ENCODE assay signal across 1 cellular context in genomic region chr5:116652196-116652729, GRCh38.
TF ChIP-seq lines count a peak whose summit lies in the region.

No MANE protein-coding gene starts in this region.

TF ChIP-seq in GM12878, 131 proteins besides CTCF, POLR2A, EP300 and RAD21 (continued from another document and continues in another):
- TF ChIP-seq ZNF592 (IDR thresholded peaks at IDR 0.05) (peak; percentile 6; the same call in 1 of the 2 replicates), USF2 (IDR thresholded peaks at IDR 0.05; ENCODE audit: borderline replicate concordance, low read depth, low read length) (no peak), SMAD5 (IDR thresholded peaks at IDR 0.05; ENCODE audit: low read depth) (no peak), ZSCAN29 (IDR thresholded peaks at IDR 0.05) (no peak), NRF1 (conservative IDR thresholded peaks at IDR 0.05; ENCODE audit: low read depth, low read length) (peak; percentile 41), PRDM15 (CRISPR knock-in tag; IDR thresholded peaks at IDR 0.05) (no peak), SREBF2 (IDR thresholded peaks at IDR 0.05; ENCODE audit: low read length) (no peak), MTA3 (IDR thresholded peaks at IDR 0.05; ENCODE audit: borderline replicate concordance, low read length) (no peak), ZNF384 (IDR thresholded peaks at IDR 0.05; ENCODE audit: borderline replicate concordance, low read depth, low read length) (peak; percentile 91), ATF7 (IDR thresholded peaks at IDR 0.05; ENCODE audit: low read depth) (peak; percentile 97), MEF2A (IDR thresholded peaks at IDR 0.05; ENCODE audit: insufficient read depth, low read depth, low read length) (0 out of 2 replicates have a peak, but pooled peaks have one; percentile 12), SRF (IDR thresholded peaks at IDR 0.05; ENCODE audit: low read depth in 2 of 2, low read length in 2 of 2) (no peak), IKZF2 (IDR thresholded peaks at IDR 0.05) (peak; percentile 96), BACH1 (IDR thresholded peaks at IDR 0.05; ENCODE audit: borderline replicate concordance) (peak; percentile 97; the same call in 1 of the 2 replicates), REST (IDR thresholded peaks at IDR 0.05; ENCODE audit: low read depth, low read length) (no peak), NKRF (conservative IDR thresholded peaks at IDR 0.05) (no peak), PBX3 (IDR thresholded peaks at IDR 0.05; ENCODE audit: insufficient replicate concordance, low read depth, low read length) (no peak), DPF2 (IDR thresholded peaks at IDR 0.05) (peak; percentile 44), CREM (IDR thresholded peaks at IDR 0.05; ENCODE audit: low read depth) (peak; percentile 72; the same call in 1 of the 2 replicates), MYB (IDR thresholded peaks at IDR 0.05; ENCODE audit: borderline replicate concordance, low read depth, low read length) (no peak), TCF12 (IDR thresholded peaks at IDR 0.05; ENCODE audit: low read depth, low read length) (no peak), ZNF687 (IDR thresholded peaks at IDR 0.05) (peak; percentile 94), RELB (IDR thresholded peaks at IDR 0.05; ENCODE audit: low read depth) (peak; percentile 94), MAX (IDR thresholded peaks at IDR 0.05; ENCODE audit: low read depth, low read length) (no peak), ZZZ3 (IDR thresholded peaks at IDR 0.05; ENCODE audit: control insufficient read depth, insufficient read length, low read depth) (no peak), HCFC1 (IDR thresholded peaks at IDR 0.05; ENCODE audit: low read length) (no peak), CBFB (IDR thresholded peaks at IDR 0.05; ENCODE audit: low read depth) (0 out of 2 replicates have a peak, but pooled peaks have one; percentile 28), SIX5 (IDR thresholded peaks at IDR 0.05; ENCODE audit: low read depth, low read length, severe bottlenecking) (no peak), TBL1XR1 (IDR thresholded peaks at IDR 0.05; ENCODE audit: low read depth, low read length) (peak; percentile 60; the same call in 1 of the 2 replicates), JUND (IDR thresholded peaks at IDR 0.05; ENCODE audit: low read depth, low read length) (peak; percentile 75; the same call in 1 of the 2 replicates), MTA2 (IDR thresholded peaks at IDR 0.05; ENCODE audit: low read depth) (peak; percentile 82), E2F4 (IDR thresholded peaks at IDR 0.05; ENCODE audit: low read depth, low read length) (no peak)
